In genomic region chr12:75542942-75543341, GRCh38 we compare ENCODE assay signal across 23 cellular contexts. TPM values are rescaled to one million over a fixed set of nuclear protein-coding genes. Genes with fewer than 3 reads are reported as not detected.
DNase-seq lines count a peak whose midpoint lies in the region; ATAC-seq and TF ChIP-seq lines count a peak whose summit lies in the region.
"Had no signal": no experiment of that assay in that cellular context is flagged by ENCODE, and none has a peak within 500 bp of the region (broad histone marks: within the 10 kb centered on the region; RNA-seq: fewer than 3 reads in every experiment).

No MANE protein-coding gene starts in this region.

- no peaks in the 10 kb centered on the region for H3K27me3 ChIP-seq in upper lobe of right lung
- H3K27me3 ChIP-seq: BLaER1 treated with 17β-estradiol and CSF1 and Interleukin-3, amounts not matched to agents 10 nM and 100 nM; MG63 had no signal

- no peaks in the 10 kb centered on the region for H3K4me1 ChIP-seq in upper lobe of right lung
- H3K4me1 ChIP-seq: A549; BLaER1 treated with 17β-estradiol and CSF1 and Interleukin-3, amounts not matched to agents 10 nM and 100 nM had no signal

- DNase-seq in HT1080 (ENCODE audit: low read depth) (peak; percentile 28), NCI-H2171 treated with DMSO at 0.1 percent for 48 hours (lab: John Stamatoyannopoulos, UW) (peak; percentile 68), choroid plexus epithelial cell (ENCODE audit: low read depth) (peak; percentile 64), foreskin fibroblast (peak; percentile 36 to 63), upper lobe of right lung (no peak), SIG-M5 treated with dmso at 0.1 percent for 504 hours (lab: John Stamatoyannopoulos, UW; ENCODE audit: unreplicated experiment) (no peak)
- no peak for DNase-seq in stimulated activated naive CD8-positive, alpha-beta T cell treated with anti-CD3 and anti-CD28 coated beads, Interleukin-15, Interleukin-2, amounts not matched to agents 100 U/mL and 50 U/mL, for 24 hours
- DNase-seq: CD8-positive, alpha-beta memory T cell; DND-41; GDM1; GOT3; MG63; NCI-H1417; NCI-H187 treated with DMSO at 0.1 percent for 48 hours; NCI-H510A; NCI-H774 had no signal

- no peak for TF ChIP-seq CTCF in choroid plexus epithelial cell (conservative IDR thresholded peaks at IDR 0.05; ENCODE audit: low read depth, low read length)
- TF ChIP-seq CTCF in foreskin fibroblast (IDR thresholded peaks at IDR 0.05; ENCODE audit: low read depth, low read length) = no peak
- no peak for TF ChIP-seq CTCF in upper lobe of right lung (IDR thresholded peaks at IDR 0.05)

- H3K36me3 ChIP-seq in upper lobe of right lung = no peaks in the 10 kb centered on the region
- H3K36me3 ChIP-seq: BLaER1 treated with 17β-estradiol and CSF1 and Interleukin-3, amounts not matched to agents 10 nM and 100 nM; MG63 had no signal

- H3K4me3 ChIP-seq in choroid plexus epithelial cell (ENCODE audit: low read depth, low read length) (no peak overlapping the region), foreskin fibroblast (ENCODE audit: low read depth in 1 of 2, low read length in 2 of 2) (no peak overlapping the region), upper lobe of right lung (no peak overlapping the region)
- H3K4me3 ChIP-seq: A549; BLaER1 treated with 17β-estradiol and CSF1 and Interleukin-3, amounts not matched to agents 10 nM and 100 nM; GM12878; MG63; SK-N-MC had no signal

- H3K27ac ChIP-seq in upper lobe of right lung = no peak overlapping the region
- H3K27ac ChIP-seq: A549; BLaER1 treated with 17β-estradiol and CSF1 and Interleukin-3, amounts not matched to agents 10 nM and 100 nM; KMS-11; SK-N-MC had no signal

- intact Hi-C loops in upper lobe of right lung (cut with DNase I) = no loop called here

- ATAC-seq in stimulated activated naive CD8-positive, alpha-beta T cell treated with anti-CD3 and anti-CD28 coated beads, Interleukin-15, Interleukin-2, amounts not matched to agents 100 U/mL and 50 U/mL, for 24 hours = no peak
- no peak for ATAC-seq in upper lobe of right lung
- ATAC-seq: A549, GM12878, Panc1, Right ventricle myocardium inferior had no signal

- no peaks in the 10 kb centered on the region for H3K9me3 ChIP-seq in upper lobe of right lung
- H3K9me3 ChIP-seq: A549; BLaER1 treated with 17β-estradiol and CSF1 and Interleukin-3, amounts not matched to agents 10 nM and 100 nM; MG63 had no signal

RNA-seq across cellular contexts. Expression of gene KRR1, which starts 31.5 kb away (rescaled TPM):
- total RNA-seq in HT1080 (2014; rRNA removed; shearing (Covaris generic)) = 105 and 107 TPM in 2 replicates
- polyA plus RNA-seq in HT1080 (2015; cell fraction: cytosol; rRNA removed) = 69.3 and 73.5 TPM in 2 replicates
- 90.6 and 99.4 TPM in 2 replicates for polyA plus RNA-seq in HT1080 (2015; cell fraction: nucleus; rRNA removed)
- 45.3 TPM for total RNA-seq in upper lobe of right lung

Comparison
In these comparisons a context has a peak if more than half of its experiments do, and no peak if none do; other contexts are left out.
1. DNase-seq: peak in HT1080 (single experiment), NCI-H2171 treated with DMSO at 0.1 percent for 48 hours (single experiment), choroid plexus epithelial cell (single experiment) and foreskin fibroblast (2 of 2); none in stimulated activated naive CD8-positive, alpha-beta T cell treated with anti-CD3 and anti-CD28 coated beads, Interleukin-15, Interleukin-2, amounts not matched to agents 100 U/mL and 50 U/mL, for 24 hours (single experiment), upper lobe of right lung (single experiment) and SIG-M5 treated with dmso at 0.1 percent for 504 hours (single experiment).